In the genomic region with DNA sequence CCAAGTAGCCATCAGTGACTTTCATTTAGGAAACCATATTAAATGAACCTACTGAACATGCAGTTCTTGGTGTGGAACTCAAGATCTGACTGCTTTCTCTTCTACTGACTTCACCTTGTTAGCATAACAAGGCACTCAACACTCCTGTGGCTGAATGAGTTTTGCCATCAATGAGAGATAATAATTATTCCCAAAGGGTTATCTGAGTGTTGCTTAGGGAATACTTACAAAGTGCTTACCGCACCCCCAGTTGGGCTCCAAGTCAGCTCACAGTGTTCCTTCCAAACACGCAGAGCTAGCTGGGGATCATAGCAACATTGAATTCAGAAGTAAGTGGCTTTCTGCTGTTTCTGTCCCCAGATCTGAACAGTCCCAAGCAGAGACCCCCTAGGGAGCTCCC, we compare ENCODE assay signal across 24 cellular contexts.
DNase-seq lines count a peak whose midpoint lies in the region; ATAC-seq and TF ChIP-seq lines count a peak whose summit lies in the region.
"Had no signal": no experiment of that assay in that cellular context is flagged by ENCODE, and none has a peak within 500 bp of the region (broad histone marks: within the 10 kb centered on the region; RNA-seq: fewer than 3 reads in every experiment).

No MANE protein-coding gene starts in this region.

- no peak overlapping the region for H3K23ac ChIP-seq in H9 (ENCODE audit: insufficient read length, low read depth, low read length)

- intact Hi-C loops in heart right ventricle (cut with DNase I), result loop anchor here in 5 of 10 donors (5.0 to 10.0 kb wide), 5 partner anchors 40 to 268 kb away; partner anchors contain the start of gene MAST4 (in 2 of the 5)

- H3K36me3 ChIP-seq in heart right ventricle, result no peaks in the 10 kb centered on the region
- H3K36me3 ChIP-seq in right atrium auricular region, result no peaks in the 10 kb centered on the region
- H3K36me3 ChIP-seq: BE2C; BLaER1 treated with 17β-estradiol and CSF1 and Interleukin-3, amounts not matched to agents 10 nM and 100 nM; HAP-1 had no signal

- H3K4me1 ChIP-seq in H9 (ENCODE audit: insufficient read depth, low read length) (no peaks in the 10 kb centered on the region), heart right ventricle (peaks cover 0 to 38% (median 0%) of the 10 kb centered on the region in 9 donors), right atrium auricular region (peaks cover 0 to 34% of the 10 kb centered on the region in 2 donors)
- H3K4me1 ChIP-seq: A549; BLaER1 treated with 17β-estradiol and CSF1 and Interleukin-3, amounts not matched to agents 10 nM and 100 nM; HAP-1 had no signal

- no peak overlapping the region for H2BK15ac ChIP-seq in H9 (ENCODE audit: low read depth, low read length)

- H3T11ph ChIP-seq in H9 (ENCODE audit: low read length), result no peak overlapping the region

- H3K27me3 ChIP-seq in H9 (ENCODE audit: insufficient read depth, low read length), result no peaks in the 10 kb centered on the region
- no peaks in the 10 kb centered on the region for H3K27me3 ChIP-seq in heart right ventricle
- no peaks in the 10 kb centered on the region for H3K27me3 ChIP-seq in right atrium auricular region
- H3K27me3 ChIP-seq: BE2C; BLaER1 treated with 17β-estradiol and CSF1 and Interleukin-3, amounts not matched to agents 10 nM and 100 nM had no signal

- TF ChIP-seq CTCF in H9 (conservative IDR thresholded peaks at IDR 0.05) (no peak), heart right ventricle (IDR thresholded peaks at IDR 0.05) (no peak), right atrium auricular region (IDR thresholded peaks at IDR 0.05) (no peak)

- H3K18ac ChIP-seq in H9 (ENCODE audit: insufficient read length, low read depth, low read length), result no peak overlapping the region

- H3K4me3 ChIP-seq in heart right ventricle (no peak overlapping the region), right atrium auricular region (no peak overlapping the region)
- H3K4me3 ChIP-seq: A549; BLaER1 treated with 17β-estradiol and CSF1 and Interleukin-3, amounts not matched to agents 10 nM and 100 nM; GM23338; HAP-1 had no signal

- no peaks in the 10 kb centered on the region for H3K79me1 ChIP-seq in H9 (ENCODE audit: insufficient read depth, low read depth, low read length, poor library complexity, severe bottlenecking)

- WGBS in H9 (ENCODE audit: extremely low coverage, insufficient read length, low lambda C conversion rate), result no CpG with 5 or more reads among the region's 2 CpGs
- 38 to 63% methylated on average over 2 of the region's 2 CpGs for WGBS in heart right ventricle, 2 donors

- H3K4me1 Mint-ChIP-seq in H9, result peaks cover 0 to 4% of the 10 kb centered on the region in 2 experiments; a peak in 2 of 4 replicates
- H3K4me1 Mint-ChIP-seq: CD14-positive monocyte; CD8-positive, alpha-beta memory T cell; GM23338 had no signal

- H4K5ac ChIP-seq in H9 (ENCODE audit: insufficient read length, low read depth, low read length), result peak overlapping the region; percentile 77

- H3K27ac ChIP-seq in H9 (ENCODE audit: insufficient read length, low read depth, low read length), result no peak overlapping the region
- peak overlapping the region; percentile 43 to 82 (median 75) for H3K27ac ChIP-seq in heart right ventricle
- H3K27ac ChIP-seq in right atrium auricular region, result peak overlapping the region; percentile 51 to 90
- H3K27ac ChIP-seq: A549; BLaER1 treated with 17β-estradiol and CSF1 and Interleukin-3, amounts not matched to agents 10 nM and 100 nM had no signal

- H2AFZ ChIP-seq in H9 (ENCODE audit: low read length), result no peak overlapping the region
- H2AFZ ChIP-seq: GM23338 had no signal

- no peak overlapping the region for H3K27ac Mint-ChIP-seq in H9
- H3K27ac Mint-ChIP-seq: CD14-positive monocyte; CD4-positive, alpha-beta T cell; CD8-positive, alpha-beta memory T cell; GM23338; HFFc6 had no signal

- no peak overlapping the region for H3K56ac ChIP-seq in H9 (ENCODE audit: insufficient read length, low read depth, low read length)

- H3K36me3 Mint-ChIP-seq in H9 (ENCODE audit: insufficient read depth in 1 of 3, low read depth in 3 of 3), result peaks cover 0 to 4% (median 3%) of the 10 kb centered on the region in 3 experiments; a peak in 1 of 7 replicates
- H3K36me3 Mint-ChIP-seq: CD14-positive monocyte; CD8-positive, alpha-beta memory T cell had no signal

- no peak overlapping the region for H2BK20ac ChIP-seq in H9 (ENCODE audit: low read depth, low read length, poor library complexity, severe bottlenecking)

- no peak overlapping the region for H3K4me2 ChIP-seq in H9 (ENCODE audit: insufficient read depth, insufficient read length, low read length)
- H3K4me2 ChIP-seq: A549; BLaER1 treated with 17β-estradiol and CSF1 and Interleukin-3, amounts not matched to agents 10 nM and 100 nM; GM23338 had no signal

- no peak overlapping the region for H2BK120ac ChIP-seq in H9 (ENCODE audit: low read depth, low read length, poor library complexity, severe bottlenecking)

- H2BK12ac ChIP-seq in H9 (ENCODE audit: insufficient read length, low read depth, low read length), result no peak overlapping the region

- no peak overlapping the region for H4K91ac ChIP-seq in H9 (ENCODE audit: insufficient read length, low read depth, low read length)

- H4K20me1 ChIP-seq in H9 (ENCODE audit: control insufficient read depth, insufficient read depth, insufficient read length), result no peaks in the 10 kb centered on the region
- H4K20me1 ChIP-seq: BLaER1 treated with 17β-estradiol and CSF1 and Interleukin-3, amounts not matched to agents 10 nM and 100 nM had no signal

- peaks cover 5% of the 10 kb centered on the region for H3K27me3 Mint-ChIP-seq in H9 (ENCODE audit: low read depth)
- H3K27me3 Mint-ChIP-seq: CD4-positive, alpha-beta T cell had no signal

- peak in 3 of 8 donors; percentile 36 to 51 (median 46) for ATAC-seq in heart right ventricle
- ATAC-seq in GM18909 (IDR thresholded peaks at IDR 0.05; ENCODE audit: poor library complexity, unreplicated experiment), result no peak
- ATAC-seq: A549, GM23338 had no signal

- H2AK5ac ChIP-seq in H9 (ENCODE audit: insufficient read length, low read length), result no peak overlapping the region

- H3K14ac ChIP-seq in H9 (ENCODE audit: insufficient read depth, low read length), result no peak overlapping the region

- no peak overlapping the region for H2BK5ac ChIP-seq in H9 (ENCODE audit: insufficient read length, low read length)

- H3K9ac ChIP-seq in H9 (ENCODE audit: extremely low read depth, insufficient read length, low read length), result no peak overlapping the region
- H3K9ac ChIP-seq: BLaER1 treated with 17β-estradiol and CSF1 and Interleukin-3, amounts not matched to agents 10 nM and 100 nM had no signal

- no peak overlapping the region for H3K4me3 Mint-ChIP-seq in H9
- H3K4me3 Mint-ChIP-seq: CD14-positive monocyte; CD4-positive, alpha-beta T cell; CD8-positive, alpha-beta memory T cell; GM23338; HFFc6 had no signal

- H3K4ac ChIP-seq in H9 (ENCODE audit: low read depth, low read length), result no peak overlapping the region

- peaks cover 4% of the 10 kb centered on the region in 2 experiments; a peak in 3 of 5 replicates for H3K9me3 Mint-ChIP-seq in H9
- H3K9me3 Mint-ChIP-seq: CD4-positive, alpha-beta T cell; CD8-positive, alpha-beta memory T cell; HFFc6 had no signal

- no peak overlapping the region for H4K8ac ChIP-seq in H9 (replicated peaks; ENCODE audit: insufficient read length, low read depth, low read length)

- H3K23me2 ChIP-seq in H9 (ENCODE audit: insufficient read length, low read depth, low read length, poor library complexity, severe bottlenecking), result no peaks in the 10 kb centered on the region

- H3K9me3 ChIP-seq in H9 (ENCODE audit: control insufficient read depth, low read depth, low read length), result no peaks in the 10 kb centered on the region
- H3K9me3 ChIP-seq in heart right ventricle, result no peaks in the 10 kb centered on the region
- no peaks in the 10 kb centered on the region for H3K9me3 ChIP-seq in right atrium auricular region
- H3K9me3 ChIP-seq: A549, BE2C, HAP-1 had no signal

- H3K79me2 ChIP-seq in H9 (ENCODE audit: insufficient read depth, low read length), result no peaks in the 10 kb centered on the region

- DNase-seq in NCI-H2107 treated with DMSO at 0.1 percent for 48 hours (lab: John Stamatoyannopoulos, UW; ENCODE audit: unreplicated experiment) (peak; percentile 17), NCI-H2107 (lab: John Stamatoyannopoulos, UW) (no peak), H9 (no peak), heart right ventricle (no peak), right atrium auricular region (ENCODE audit: low spot score) (no peak), COR-L47 (lab: John Stamatoyannopoulos, UW) (no peak), mesenteric fat pad (ENCODE audit: low spot score) (no peak)
- DNase-seq: 8988T; ACHN; AML-193; BE2C; Calu3; CD4-positive, alpha-beta T cell; CD8-positive, alpha-beta memory T cell; DMS53; DMS79 treated with DMSO at 0.1 percent for 48 hours; GF-D8; HFFc6 had no signal
